15 cellular contexts compared by ENCODE assay signal in genomic region chr10:116408716-116409115, GRCh38. TPM values are rescaled to one million over a fixed set of nuclear protein-coding genes. Genes with fewer than 3 reads are reported as not detected.
A peak's percentile ranks its signal among the peaks of the same experiment; 100 is the strongest.
DNase-seq lines count a peak whose midpoint lies in the region; ATAC-seq and TF ChIP-seq lines count a peak whose summit lies in the region.
"Had no signal": no experiment of that assay in that cellular context is flagged by ENCODE, and none has a peak within 500 bp of the region (broad histone marks: within the 10 kb centered on the region; RNA-seq: fewer than 3 reads in every experiment).

No MANE protein-coding gene starts in this region.

- peak; percentile 72 for ATAC-seq in GM18520 (IDR thresholded peaks at IDR 0.05; ENCODE audit: unreplicated experiment)
- ATAC-seq in GM21717 (IDR thresholded peaks at IDR 0.05; ENCODE audit: unreplicated experiment): peak; percentile 78
- peak; percentile 47 for ATAC-seq in HG03558 (IDR thresholded peaks at IDR 0.05; ENCODE audit: extremely low read depth, unreplicated experiment)
- ATAC-seq in left lobe of liver: peak; percentile 33
- no peak for ATAC-seq in HG02642 (IDR thresholded peaks at IDR 0.05; ENCODE audit: poor library complexity, unreplicated experiment)
- ATAC-seq: psoas muscle had no signal

- DNase-seq in left lobe of liver (ENCODE audit: low spot score) (no peak), GM10248 (ENCODE audit: extremely low spot score) (no peak), NCI-H128 (lab: John Stamatoyannopoulos, UW; ENCODE audit: unreplicated experiment) (no peak), NCI-H82 treated with DMSO at 0.1 percent for 48 hours (lab: John Stamatoyannopoulos, UW; ENCODE audit: unreplicated experiment) (no peak)
- DNase-seq: activated naive CD8-positive, alpha-beta T cell treated with anti-CD3 and anti-CD28 coated beads for 36 hours; NCI-H2171; psoas muscle; SW 1271 had no signal

- TF ChIP-seq CTCF in GM10248 (IDR thresholded peaks at IDR 0.05; ENCODE audit: control extremely low read depth, extremely low read depth, low read depth, missing control alignments): no peak

- CTCF ChIA-PET in GM10248 (lab: Yijun Ruan, JAX): interaction anchor here (0.9 kb wide), 1 partner anchor 16 kb away, joined by 3 read pairs; no protein-coding TSS in a partner anchor

- POLR2A ChIA-PET in GM10248 (lab: Yijun Ruan, JAX): no interaction called here

RNA-seq across cellular contexts. Expression of gene PNLIPRP3, which starts 18.9 kb away (rescaled TPM):
- not detected for total RNA-seq in left lobe of liver
- total RNA-seq: activated naive CD8-positive, alpha-beta T cell treated with anti-CD3 and anti-CD28 coated beads for 36 hours; cardiac septum; glomerular endothelial cell; kidney epithelial cell; psoas muscle had no signal
